ENCODE assay signal across 1 cellular context in the genomic region with DNA sequence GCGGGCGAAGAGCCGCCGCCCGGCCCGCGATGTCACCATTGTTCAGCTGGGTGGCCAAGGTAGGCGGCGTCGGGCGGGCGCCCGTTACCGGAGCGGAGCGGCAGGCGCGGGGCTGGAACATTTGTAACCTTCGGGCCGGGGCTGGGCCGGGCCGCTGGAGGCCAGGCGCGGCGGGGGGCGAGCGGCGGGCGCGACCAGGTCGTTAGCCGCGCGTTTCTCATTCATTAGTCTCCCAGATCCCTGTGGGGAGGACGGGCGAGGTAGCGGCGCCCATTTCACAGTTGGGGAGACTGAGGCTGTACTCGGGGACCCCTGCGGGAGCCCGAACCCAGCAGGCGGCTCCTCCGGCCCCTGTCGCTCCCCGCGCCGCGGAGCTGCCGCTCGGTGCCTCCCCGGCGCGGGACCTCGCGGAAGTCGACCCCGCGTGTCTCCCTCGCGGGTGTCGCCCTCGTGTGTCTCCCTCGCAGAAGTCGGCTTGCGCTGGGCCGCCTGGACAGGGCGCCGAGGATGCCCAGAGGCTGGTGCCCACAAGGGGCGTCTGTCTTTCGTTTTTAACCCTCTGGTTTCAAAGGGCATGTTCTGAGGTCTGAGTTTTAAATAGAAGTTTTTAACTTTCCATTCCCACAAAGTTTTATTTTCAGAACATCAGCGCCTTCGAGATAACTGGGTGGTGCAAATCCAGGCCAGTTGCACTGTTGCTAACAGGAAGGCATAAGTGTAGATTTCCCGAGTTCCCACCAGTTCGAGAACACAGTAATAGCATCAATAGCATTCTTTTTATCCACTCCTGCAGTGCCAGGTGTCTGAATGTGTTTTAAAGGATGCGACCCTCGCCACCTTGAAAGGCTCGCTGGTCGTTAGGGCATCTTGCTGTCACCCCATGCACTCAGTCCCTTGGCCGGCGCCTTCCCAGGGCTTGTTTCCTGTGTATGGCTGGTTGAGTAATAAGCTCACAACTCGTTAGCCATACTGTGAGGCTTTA.
TF ChIP-seq lines count a peak whose summit lies in the region.

No MANE protein-coding gene starts in this region.

TF ChIP-seq in HepG2, 621 proteins besides CTCF, POLR2A, EP300 and RAD21 (continued from another document):
- TF ChIP-seq MIXL1 (CRISPR knock-in tag; IDR thresholded peaks at IDR 0.05), result no peak
- peak; percentile 71 for TF ChIP-seq ZNF652 (CRISPR knock-in tag; IDR thresholded peaks at IDR 0.05; ENCODE audit: borderline replicate concordance, low read depth)
- peak; percentile 45; the same call in 1 of the 2 replicates for TF ChIP-seq KDM3A (CRISPR knock-in tag; IDR thresholded peaks at IDR 0.05; ENCODE audit: low read depth)
- no peak for TF ChIP-seq RAD51 (IDR thresholded peaks at IDR 0.05; ENCODE audit: borderline replicate concordance)
- no peak for TF ChIP-seq GLI4 (CRISPR knock-in tag; IDR thresholded peaks at IDR 0.05; ENCODE audit: borderline replicate concordance)
- TF ChIP-seq REL (CRISPR knock-in tag; conservative IDR thresholded peaks at IDR 0.05), result no peak
- TF ChIP-seq ATF7 (IDR thresholded peaks at IDR 0.05), result no peak
- no peak for TF ChIP-seq ATF7 (CRISPR knock-in tag; IDR thresholded peaks at IDR 0.05)
- no peak for TF ChIP-seq IKZF1 (IDR thresholded peaks at IDR 0.05)
- no peak for TF ChIP-seq PHB2 (IDR thresholded peaks at IDR 0.05; ENCODE audit: partially characterized antibody)
- no peak for TF ChIP-seq MTA1 (CRISPR knock-in tag; IDR thresholded peaks at IDR 0.05; ENCODE audit: borderline replicate concordance)
- no peak for TF ChIP-seq NFRKB (IDR thresholded peaks at IDR 0.05)
- TF ChIP-seq, protein P1, sequence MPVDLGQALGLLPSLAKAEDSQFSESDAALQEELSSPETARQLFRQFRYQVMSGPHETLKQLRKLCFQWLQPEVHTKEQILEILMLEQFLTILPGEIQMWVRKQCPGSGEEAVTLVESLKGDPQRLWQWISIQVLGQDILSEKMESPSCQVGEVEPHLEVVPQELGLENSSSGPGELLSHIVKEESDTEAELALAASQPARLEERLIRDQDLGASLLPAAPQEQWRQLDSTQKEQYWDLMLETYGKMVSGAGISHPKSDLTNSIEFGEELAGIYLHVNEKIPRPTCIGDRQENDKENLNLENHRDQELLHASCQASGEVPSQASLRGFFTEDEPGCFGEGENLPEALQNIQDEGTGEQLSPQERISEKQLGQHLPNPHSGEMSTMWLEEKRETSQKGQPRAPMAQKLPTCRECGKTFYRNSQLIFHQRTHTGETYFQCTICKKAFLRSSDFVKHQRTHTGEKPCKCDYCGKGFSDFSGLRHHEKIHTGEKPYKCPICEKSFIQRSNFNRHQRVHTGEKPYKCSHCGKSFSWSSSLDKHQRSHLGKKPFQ (CRISPR knock-in tag; IDR thresholded peaks at IDR 0.05; ENCODE audit: insufficient replicate concordance), result no peak
- TF ChIP-seq HDAC1 (CRISPR knock-in tag; IDR thresholded peaks at IDR 0.05), result peak; percentile 72
- TF ChIP-seq ZNF205 (CRISPR knock-in tag; IDR thresholded peaks at IDR 0.05), result no peak
